8 cellular contexts compared by ENCODE assay signal in genomic region chr19:1811472-1811894, GRCh38. TPM values are rescaled to one million over a fixed set of nuclear protein-coding genes. Genes with fewer than 3 reads are reported as not detected.
DNase-seq lines count a peak whose midpoint lies in the region; ATAC-seq lines count a peak whose summit lies in the region.

No MANE protein-coding gene starts in this region.

- H3K4me3 ChIP-seq in GM08714 (ENCODE audit: low read length) (peak overlapping the region; percentile 45; the same call in 1 of the 2 replicates), iPS-18c (ENCODE audit: insufficient read depth, low read depth, low read length) (0 out of 2 replicates have a peak overlapping the region, but pooled peaks have one; percentile 52)

- peak overlapping the region; percentile 65 for H3K4me3 Mint-ChIP-seq in activated naive CD8-positive, alpha-beta T cell treated with anti-CD3 and anti-CD28 coated beads, Interleukin-2, amount 50 U/mL, for 24 hours

- peaks cover 13% of the 10 kb centered on the region for H3K4me1 Mint-ChIP-seq in activated naive CD8-positive, alpha-beta T cell treated with anti-CD3 and anti-CD28 coated beads, Interleukin-2, amount 50 U/mL, for 24 hours

- DNase-seq in RPMI7951 (ENCODE audit: low read depth) (peak; percentile 84), SK-N-DZ (ENCODE audit: low spot score) (no peak), NCI-H2081 (lab: John Stamatoyannopoulos, UW) (no peak)
- peak; percentile 62 for DNase-seq in activated naive CD8-positive, alpha-beta T cell treated with anti-CD3 and anti-CD28 coated beads, Interleukin-2, amount 50 U/mL, for 24 hours
- peak; percentile 62 for DNase-seq in stimulated activated CD4-positive, alpha-beta T cell treated with anti-CD3 and anti-CD28 coated beads, Interleukin-2, amount 100 ng/mL, for 24 hours

- no peak for ATAC-seq in activated naive CD8-positive, alpha-beta T cell treated with anti-CD3 and anti-CD28 coated beads, Interleukin-2, amount 50 U/mL, for 24 hours
- ATAC-seq in HG03135 (IDR thresholded peaks at IDR 0.05; ENCODE audit: unreplicated experiment), result no peak

- no peaks in the 10 kb centered on the region for H3K9me3 Mint-ChIP-seq in activated naive CD8-positive, alpha-beta T cell treated with anti-CD3 and anti-CD28 coated beads, Interleukin-2, amount 50 U/mL, for 24 hours

- H3K9me3 ChIP-seq in iPS-18c (ENCODE audit: control insufficient read depth, insufficient read depth, low read length), result no peaks in the 10 kb centered on the region

- H3K27me3 Mint-ChIP-seq in activated naive CD8-positive, alpha-beta T cell treated with anti-CD3 and anti-CD28 coated beads, Interleukin-2, amount 50 U/mL, for 24 hours, result no peaks in the 10 kb centered on the region

- H3K36me3 Mint-ChIP-seq in activated naive CD8-positive, alpha-beta T cell treated with anti-CD3 and anti-CD28 coated beads, Interleukin-2, amount 50 U/mL, for 24 hours (ENCODE audit: low read depth), result no peaks in the 10 kb centered on the region

- no peak overlapping the region for H3K27ac Mint-ChIP-seq in activated naive CD8-positive, alpha-beta T cell treated with anti-CD3 and anti-CD28 coated beads, Interleukin-2, amount 50 U/mL, for 24 hours

RNA-seq across cellular contexts. Expression of gene ATP8B3, which starts 0.6 kb away (rescaled TPM):
- total RNA-seq in RPMI7951 (2014; rRNA removed; shearing (Covaris generic)), result 5.5 and 7.8 TPM in 2 replicates
- polyA plus RNA-seq in SK-N-DZ (2014; cell fraction: cytosol; rRNA removed), result 0.10 and 0.32 TPM in 2 replicates
- polyA plus RNA-seq in SK-N-DZ (2014; cell fraction: nucleus; rRNA removed), result 0.12 and 1.7 TPM in 2 replicates

RNA-seq across cellular contexts. Expression of gene REXO1, which starts 36.8 kb away (rescaled TPM):
- 3.3 and 3.5 TPM in 2 replicates for total RNA-seq in RPMI7951 (2014; rRNA removed; shearing (Covaris generic))
- polyA plus RNA-seq in SK-N-DZ (2014; cell fraction: cytosol; rRNA removed), result 10.7 and 12.7 TPM in 2 replicates
- 16.6 and 69.5 TPM in 2 replicates for polyA plus RNA-seq in SK-N-DZ (2014; cell fraction: nucleus; rRNA removed)

RNA-seq across cellular contexts. Expression of gene KLF16, which starts 51.9 kb away (rescaled TPM):
- 2.9 and 4.2 TPM in 2 replicates for total RNA-seq in RPMI7951 (2014; rRNA removed; shearing (Covaris generic))
- polyA plus RNA-seq in SK-N-DZ (2014; cell fraction: cytosol; rRNA removed), result 12.8 and 16.7 TPM in 2 replicates
- polyA plus RNA-seq in SK-N-DZ (2014; cell fraction: nucleus; rRNA removed), result 11.0 and 15.3 TPM in 2 replicates

RNA-seq across cellular contexts. Expression of gene ONECUT3, which starts 58.2 kb away (rescaled TPM):
- total RNA-seq in RPMI7951 (2014; rRNA removed; shearing (Covaris generic)), result not detected in 2 replicates
- polyA plus RNA-seq in SK-N-DZ (2014; cell fraction: cytosol; rRNA removed), result not detected in 2 replicates
- not detected in 2 replicates for polyA plus RNA-seq in SK-N-DZ (2014; cell fraction: nucleus; rRNA removed)

Comparison
In these comparisons a context has a peak if more than half of its experiments do, and no peak if none do; other contexts are left out.
1. DNase-seq: peak in RPMI7951 (single experiment), activated naive CD8-positive, alpha-beta T cell treated with anti-CD3 and anti-CD28 coated beads, Interleukin-2, amount 50 U/mL, for 24 hours (single experiment) and stimulated activated CD4-positive, alpha-beta T cell treated with anti-CD3 and anti-CD28 coated beads, Interleukin-2, amount 100 ng/mL, for 24 hours (2 of 2); none in SK-N-DZ (single experiment) and NCI-H2081 (0 of 2).